ENCODE assay signal across 13 cellular contexts in the genomic region with DNA sequence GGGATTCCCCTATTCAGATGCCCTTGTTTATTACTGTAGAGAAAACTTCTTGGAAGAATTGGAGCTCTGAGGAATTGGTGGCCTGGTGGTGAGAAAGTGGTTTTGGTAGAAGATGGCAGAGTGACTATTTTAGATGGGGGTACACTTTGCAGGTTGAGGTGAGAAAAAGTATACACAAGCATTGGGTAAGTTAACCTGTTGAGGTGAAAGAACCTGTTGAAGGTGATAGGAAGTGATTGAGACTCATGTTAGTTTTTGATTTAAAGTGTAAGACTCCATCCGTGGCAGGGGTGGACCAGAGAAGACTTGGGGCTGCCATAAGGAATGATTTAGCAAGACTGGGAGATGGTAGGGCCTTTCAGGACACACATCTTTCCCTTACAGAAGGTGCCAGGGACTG. TPM values are rescaled to one million over a fixed set of nuclear protein-coding genes. Genes with fewer than 3 reads are reported as not detected.
DNase-seq lines count a peak whose midpoint lies in the region; TF ChIP-seq lines count a peak whose summit lies in the region.
"Had no signal": no experiment of that assay in that cellular context is flagged by ENCODE, and none has a peak within 500 bp of the region (broad histone marks: within the 10 kb centered on the region; RNA-seq: fewer than 3 reads in every experiment).

No MANE protein-coding gene starts in this region.

- H3K27me3 Mint-ChIP-seq in CD8-positive, alpha-beta memory T cell: no peaks in the 10 kb centered on the region
- H3K27me3 Mint-ChIP-seq in glutamatergic neuron (ENCODE audit: unreplicated experiment): peaks cover 12% of the 10 kb centered on the region

- peak overlapping the region; percentile 97 for H3K9ac ChIP-seq in Loucy (ENCODE audit: low read depth, low read length, poor library complexity, severe bottlenecking)

- peaks cover 41 to 57% (median 53%) of the 10 kb centered on the region in 3 donors for H3K4me1 Mint-ChIP-seq in CD8-positive, alpha-beta memory T cell
- peaks cover 16% of the 10 kb centered on the region for H3K4me1 Mint-ChIP-seq in glutamatergic neuron (ENCODE audit: low read depth, unreplicated experiment)

- H3K4me3 ChIP-seq in CD8-positive, alpha-beta memory T cell (ENCODE audit: low read length): no peak overlapping the region
- H3K4me3 ChIP-seq in Loucy (ENCODE audit: low read length, poor library complexity, severe bottlenecking): peak overlapping the region; percentile 99

- CTCF ChIA-PET in CD8-positive, alpha-beta memory T cell (lab: Charles Lee): interaction anchor here (2.0 to 8.1 kb wide), 3 partner anchors 22 to 54 kb away, joined by 5 to 54 read pairs (median 47); partner anchors contain the start of gene EGR4
- CTCF ChIA-PET in RWPE1 (lab: Yijun Ruan, JAX): no interaction called here

- peak overlapping the region; percentile 98 for H3K4me2 ChIP-seq in Loucy (ENCODE audit: low read depth, low read length, poor library complexity, severe bottlenecking)

- no peak overlapping the region for H3K27ac ChIP-seq in CD8-positive, alpha-beta memory T cell (ENCODE audit: low read depth, low read length)
- no peak overlapping the region for H3K27ac ChIP-seq in RWPE1

- no peaks in the 10 kb centered on the region for H3K9me3 ChIP-seq in CD8-positive, alpha-beta memory T cell (ENCODE audit: low read length)
- no peaks in the 10 kb centered on the region for H3K9me3 ChIP-seq in Loucy (ENCODE audit: insufficient read depth, low read depth, low read length)

- H3K79me2 ChIP-seq in Loucy (ENCODE audit: insufficient read depth, low read length): peaks cover 86% of the 10 kb centered on the region

- no peak for DNase-seq in CD8-positive, alpha-beta memory T cell
- DNase-seq in glutamatergic neuron: no peak
- DNase-seq in RWPE1 (ENCODE audit: low spot score): no peak
- no peak for DNase-seq in SKM-1 (lab: John Stamatoyannopoulos, UW; ENCODE audit: unreplicated experiment)
- no peak for DNase-seq in NOMO-1 treated with DMSO at 0.1 percent for 48 hours (lab: John Stamatoyannopoulos, UW; ENCODE audit: unreplicated experiment)
- DNase-seq: amniotic stem cell; NCI-H1930; NCI-H774; stimulated activated CD4-positive, alpha-beta T cell treated with anti-CD3 and anti-CD28 coated beads, Interleukin-4, amount 100 ng/mL, for 24 hours had no signal

- peaks cover 16% of the 10 kb centered on the region for H3K36me3 ChIP-seq in CD8-positive, alpha-beta memory T cell (ENCODE audit: insufficient read depth, low read length)
- peaks cover 26% of the 10 kb centered on the region; the same call in 1 of the 2 replicates for H3K36me3 ChIP-seq in Loucy (ENCODE audit: insufficient read depth, low read length)

- no peaks in the 10 kb centered on the region for H3K9me2 ChIP-seq in Loucy (replicated peaks; ENCODE audit: low read depth, low read length)

- peaks cover 31% of the 10 kb centered on the region for H3K4me1 ChIP-seq in CD8-positive, alpha-beta memory T cell (ENCODE audit: insufficient read depth, low read length)
- H3K4me1 ChIP-seq in Loucy (ENCODE audit: insufficient read depth, low read length, poor library complexity, severe bottlenecking): peaks cover 49% of the 10 kb centered on the region

- H3K4me3 Mint-ChIP-seq in CD8-positive, alpha-beta memory T cell: peak overlapping the region in 2 of 7 donors; percentile 0 to 96
- peak overlapping the region; percentile 10 for H3K4me3 Mint-ChIP-seq in glutamatergic neuron (ENCODE audit: unreplicated experiment)

- TF ChIP-seq CTCF in Loucy (conservative IDR thresholded peaks at IDR 0.05; ENCODE audit: low read length): no peak
- TF ChIP-seq CTCF in glutamatergic neuron (IDR thresholded peaks at IDR 0.05; ENCODE audit: partially characterized antibody, unreplicated experiment): no peak
- TF ChIP-seq CTCF in RWPE1 (conservative IDR thresholded peaks at IDR 0.05; ENCODE audit: low read depth): no peak

- no peak overlapping the region for H2AFZ ChIP-seq in Loucy (ENCODE audit: low read length)

- H4K20me1 ChIP-seq in Loucy (ENCODE audit: insufficient read depth, low read length, poor library complexity, severe bottlenecking): peaks cover 79% of the 10 kb centered on the region

- POLR2A ChIA-PET in CD8-positive, alpha-beta memory T cell (lab: Charles Lee): no interaction called here
- POLR2A ChIA-PET in RWPE1 (lab: Yijun Ruan, JAX; ENCODE audit: low non-redundant PET): no interaction called here

- no peaks in the 10 kb centered on the region for H3K9me3 Mint-ChIP-seq in CD8-positive, alpha-beta memory T cell
- H3K9me3 Mint-ChIP-seq in glutamatergic neuron (ENCODE audit: unreplicated experiment): peaks cover 2% of the 10 kb centered on the region

- no peaks in the 10 kb centered on the region for H3K27me3 ChIP-seq in CD8-positive, alpha-beta memory T cell (ENCODE audit: insufficient read depth, low read length, poor library complexity, severe bottlenecking)
- peaks cover 6% of the 10 kb centered on the region for H3K27me3 ChIP-seq in Loucy (ENCODE audit: insufficient read depth, low read length, poor library complexity, severe bottlenecking)

- H3K27ac Mint-ChIP-seq in CD8-positive, alpha-beta memory T cell: peak overlapping the region in 7 of 8 donors; percentile 12 to 93 (median 42)
- H3K27ac Mint-ChIP-seq in glutamatergic neuron (ENCODE audit: unreplicated experiment): peak overlapping the region; percentile 0

- H3F3A ChIP-seq in Loucy (ENCODE audit: low read depth): no peaks in the 10 kb centered on the region; the same call in 1 of the 2 replicates

- H3K36me3 Mint-ChIP-seq in CD8-positive, alpha-beta memory T cell: peaks cover 0 to 58% (median 2%) of the 10 kb centered on the region in 3 donors
- H3K36me3 Mint-ChIP-seq in glutamatergic neuron (ENCODE audit: unreplicated experiment): no peaks in the 10 kb centered on the region

RNA-seq across cellular contexts. Expression of gene CCT7, which starts 3.1 kb away (rescaled TPM):
- 100 to 1,000 TPM; 750 to 758 TPM for total RNA-seq in CD8-positive, alpha-beta memory T cell
- polyA plus RNA-seq in CD8-positive, alpha-beta memory T cell: 263 TPM
- total RNA-seq in glutamatergic neuron (ENCODE audit: unreplicated experiment): 269 TPM

RNA-seq across cellular contexts. Expression of gene PRADC1, which starts 4.1 kb away (rescaled TPM):
- total RNA-seq in CD8-positive, alpha-beta memory T cell: 10 to 100 TPM; 21.1 to 24.9 TPM
- polyA plus RNA-seq in CD8-positive, alpha-beta memory T cell: 27.2 TPM
- total RNA-seq in glutamatergic neuron (ENCODE audit: unreplicated experiment): 26.8 TPM

RNA-seq across cellular contexts. Expression of gene SMYD5, which starts 23.1 kb away (rescaled TPM):
- 10 to 100 TPM; 41.2 to 42.8 TPM for total RNA-seq in CD8-positive, alpha-beta memory T cell
- polyA plus RNA-seq in CD8-positive, alpha-beta memory T cell: 21.5 TPM
- 17.0 TPM for total RNA-seq in glutamatergic neuron (ENCODE audit: unreplicated experiment)

RNA-seq across cellular contexts. Expression of gene NOTO, which starts 34.8 kb away (rescaled TPM):
- total RNA-seq in CD8-positive, alpha-beta memory T cell: not detected
- not detected for polyA plus RNA-seq in CD8-positive, alpha-beta memory T cell
- not detected for total RNA-seq in glutamatergic neuron (ENCODE audit: unreplicated experiment)
- total RNA-seq: dermis microvascular lymphatic vessel endothelial cell, LHCN-M2, mucosa of gallbladder had no signal

RNA-seq across cellular contexts. Expression of gene FBXO41, which starts 47.1 kb away (rescaled TPM):
- 10 to 100 TPM; 25.3 to 25.6 TPM for total RNA-seq in CD8-positive, alpha-beta memory T cell
- polyA plus RNA-seq in CD8-positive, alpha-beta memory T cell: 2.4 TPM
- total RNA-seq in glutamatergic neuron (ENCODE audit: unreplicated experiment): 14.0 TPM
